In the genomic region with DNA sequence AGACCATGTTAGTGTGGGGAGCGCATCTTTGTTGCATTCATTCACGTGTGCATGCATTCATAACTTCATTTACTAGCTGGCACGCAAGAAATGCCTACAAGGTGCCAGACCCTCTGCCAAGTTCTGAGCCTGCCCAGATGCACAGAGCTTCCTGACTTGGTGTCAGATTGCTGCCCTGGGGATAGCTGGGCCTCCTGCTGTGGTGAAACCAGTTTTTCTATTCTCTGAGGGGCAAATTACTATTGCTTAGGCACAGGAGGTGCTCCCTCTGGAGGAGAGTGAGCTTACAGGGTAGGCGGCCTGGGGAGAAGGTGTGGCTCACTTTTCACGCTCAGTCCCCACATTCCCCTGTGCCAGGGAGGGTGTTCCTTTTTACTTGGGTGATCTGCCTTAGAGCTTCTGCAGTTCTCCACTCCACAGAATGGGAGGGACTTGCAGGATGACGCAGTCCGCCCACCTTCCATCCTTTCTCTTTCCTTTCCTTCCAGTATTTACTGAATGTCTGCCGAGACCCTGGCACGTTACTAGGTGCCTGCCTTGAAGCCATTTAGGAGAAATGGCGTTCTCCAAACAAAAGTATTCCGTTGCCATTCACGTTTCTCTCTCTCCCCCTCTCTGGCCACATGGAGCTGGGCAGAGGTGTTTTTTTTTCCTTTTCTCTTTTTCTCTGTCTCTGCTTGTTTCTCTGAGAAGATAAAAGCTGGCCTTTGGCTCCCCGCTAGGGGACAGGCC, we compare ENCODE assay signal across 9 cellular contexts. TPM values are rescaled to one million over a fixed set of nuclear protein-coding genes. Genes with fewer than 3 reads are reported as not detected.
DNase-seq lines count a peak whose midpoint lies in the region; ATAC-seq lines count a peak whose summit lies in the region.
"Had no signal": no experiment of that assay in that cellular context is flagged by ENCODE, and none has a peak within 500 bp of the region (broad histone marks: within the 10 kb centered on the region; RNA-seq: fewer than 3 reads in every experiment).

No MANE protein-coding gene starts in this region.

- peaks cover 13% of the 10 kb centered on the region for H3K4me1 ChIP-seq in skeletal muscle satellite cell (ENCODE audit: control insufficient read depth, insufficient read depth, low read length)

- peak overlapping the region; percentile 82 for H3K27ac ChIP-seq in angular gyrus (ENCODE audit: low read depth, low read length)
- H3K27ac ChIP-seq: neutrophil had no signal

- H3K4me3 ChIP-seq in skeletal muscle satellite cell (ENCODE audit: low read length): no peak overlapping the region

- H3K36me3 ChIP-seq in skeletal muscle satellite cell (ENCODE audit: insufficient read depth, low read length): no peaks in the 10 kb centered on the region
- H3K36me3 ChIP-seq: neutrophil had no signal

- H3K9me3 ChIP-seq in skeletal muscle satellite cell (replicated peaks; ENCODE audit: low read length): no peaks in the 10 kb centered on the region
- H3K9me3 ChIP-seq: neutrophil had no signal

- H3K9ac ChIP-seq in skeletal muscle satellite cell (ENCODE audit: low read depth, low read length): peak overlapping the region; percentile 33

- ATAC-seq in GM18502 (IDR thresholded peaks at IDR 0.05; ENCODE audit: poor library complexity, unreplicated experiment): no peak

- peaks cover 10% of the 10 kb centered on the region for H3K27me3 ChIP-seq in skeletal muscle satellite cell (ENCODE audit: control insufficient read depth, insufficient read depth, low read length)

- DNase-seq in DMS53 (lab: John Stamatoyannopoulos, UW) (peak; percentile 87), NCI-H1417 (lab: John Stamatoyannopoulos, UW) (peak in 2 of 3 experiments; percentile 72 to 84), iPS DF 19.7 (ENCODE audit: low read depth, low spot score) (peak; percentile 84), GM19240 (ENCODE audit: insufficient read length, low spot score) (no peak)
- no peak for DNase-seq in stimulated activated CD4-positive, alpha-beta T cell treated with anti-CD3 and anti-CD28 coated beads, Interleukin-4, amount 100 ng/mL, for 1 hour

- peak overlapping the region; percentile 75 for H3K4me2 ChIP-seq in skeletal muscle satellite cell (ENCODE audit: low read length)

RNA-seq across cellular contexts. Expression of gene CTNNA1, which starts 27.9 kb away (rescaled TPM):
- total RNA-seq in skeletal muscle satellite cell (2012; rRNA removed): 201 and 232 TPM in 2 replicates

Comparison
In these comparisons a context has a peak if more than half of its experiments do, and no peak if none do; other contexts are left out.
1. DNase-seq: peak in DMS53 (single experiment), NCI-H1417 (2 of 3) and iPS DF 19.7 (single experiment); none in GM19240 (single experiment) and stimulated activated CD4-positive, alpha-beta T cell treated with anti-CD3 and anti-CD28 coated beads, Interleukin-4, amount 100 ng/mL, for 1 hour (single experiment).